In genomic region chr6:33918175-33918695, GRCh38 we compare ENCODE assay signal across 29 cellular contexts.
"Had no signal": no experiment of that assay in that cellular context is flagged by ENCODE, and none has a peak within 500 bp of the region (broad histone marks: within the 10 kb centered on the region; RNA-seq: fewer than 3 reads in every experiment).

No MANE protein-coding gene starts in this region.

- H3K27me3 ChIP-seq: neural progenitor cell, ovary, spleen, suprapubic skin, testis, transverse colon, upper lobe of right lung, uterus had no signal

- ATAC-seq: naive thymus-derived CD4-positive, alpha-beta T cell; natural killer cell; psoas muscle; sciatic nerve; stimulated activated memory B cell treated with anti-CD40 and anti-IgM and Interleukin-4, amounts not matched to agents 10 μg/mL and 1 μg/mL and 100 μg/mL, for 72 hours; stimulated activated naive CD8-positive, alpha-beta T cell treated with anti-CD3 and anti-CD28 coated beads, Interleukin-15, amount 100 ng/mL, for 72 hours; stimulated activated naive CD8-positive, alpha-beta T cell treated with anti-CD3 and anti-CD28 coated beads, Interleukin-15, Interleukin-2, amounts not matched to agents 100 U/mL and 50 U/mL, for 24 hours; upper lobe of right lung had no signal

- H3K27ac ChIP-seq: neural progenitor cell, neutrophil, ovary, parathyroid adenoma, psoas muscle, skin epidermis, spleen, suprapubic skin, testis, tibial artery, transverse colon, upper lobe of right lung, uterus had no signal

- DNase-seq: naive thymus-derived CD4-positive, alpha-beta T cell; natural killer cell; nucleus accumbens; ovary; psoas muscle; right cardiac atrium; spleen; stimulated activated CD4-positive, alpha-beta T cell treated with anti-CD3 and anti-CD28 coated beads, Interleukin-12 subunit alpha, Interleukin-12 subunit beta, amount 100 ng/mL, for 4 hours; stimulated activated CD4-positive, alpha-beta T cell treated with anti-CD3 and anti-CD28 coated beads, Interleukin-1b, Interleukin-23, amount 100 ng/mL, for 48 hours; stimulated activated CD4-positive, alpha-beta T cell treated with anti-CD3 and anti-CD28 coated beads, Interleukin-4, amount 100 ng/mL, for 1 hour; stimulated activated CD4-positive, alpha-beta T cell treated with anti-CD3 and anti-CD28 coated beads, Interleukin-4, amount 100 ng/mL, for 4 hours; stimulated activated CD8-positive, alpha-beta memory T cell treated with anti-CD3 and anti-CD28 coated beads, Interleukin-4, amount 100 ng/mL, for 48 hours; stimulated activated naive CD4-positive, alpha-beta T cell; stimulated activated naive CD8-positive, alpha-beta T cell treated with anti-CD3 and anti-CD28 coated beads, Interleukin-15, amount 100 ng/mL, for 72 hours; stimulated activated naive CD8-positive, alpha-beta T cell treated with anti-CD3 and anti-CD28 coated beads, Interleukin-15, Interleukin-2, amounts not matched to agents 100 U/mL and 50 U/mL, for 24 hours; substantia nigra; testis; tibial artery; transverse colon; upper lobe of right lung; uterus had no signal

- H3K9ac ChIP-seq: neural progenitor cell, parathyroid adenoma had no signal

- H3K4me2 ChIP-seq: neural progenitor cell, smooth muscle cell had no signal

- H3K36me3 ChIP-seq: neural progenitor cell, neutrophil, ovary, spleen, suprapubic skin, tibial artery, transverse colon, upper lobe of right lung, uterus had no signal

- H3K9me3 ChIP-seq: neutrophil, ovary, psoas muscle, spleen, suprapubic skin, testis, tibial artery, transverse colon, upper lobe of right lung, uterus had no signal

- H3K79me2 ChIP-seq: parathyroid adenoma had no signal

- H3K4me1 ChIP-seq: neural progenitor cell, parathyroid adenoma, psoas muscle, suprapubic skin, testis, tibial artery, upper lobe of right lung had no signal

- H3K4me3 ChIP-seq: neural progenitor cell, ovary, psoas muscle, skin epidermis, smooth muscle cell, spleen, suprapubic skin, testis, tibial artery, transverse colon, upper lobe of right lung, uterus had no signal

- H2AFZ ChIP-seq: neural progenitor cell, parathyroid adenoma had no signal
